In genomic region chr1:27590917-27591508, GRCh38 we compare ENCODE assay signal across 1 cellular context.
TF ChIP-seq lines count a peak whose summit lies in the region.

No MANE protein-coding gene starts in this region.

TF ChIP-seq in SK-N-SH treated with all-trans-retinoic acid at 6 μM for 48 hours, 23 proteins besides CTCF, POLR2A, EP300 and RAD21 (continued from another document):
- TF ChIP-seq PATZ1 (CRISPR knock-in tag; IDR thresholded peaks at IDR 0.05; ENCODE audit: borderline replicate concordance) (no peak), SNAI2 (CRISPR knock-in tag; IDR thresholded peaks at IDR 0.05) (no peak), CSRNP3 (CRISPR knock-in tag; IDR thresholded peaks at IDR 0.05) (no peak), ZFP30 (CRISPR knock-in tag; IDR thresholded peaks at IDR 0.05) (no peak), ZFP3 (CRISPR knock-in tag; IDR thresholded peaks at IDR 0.05) (no peak), ESRRG (CRISPR knock-in tag; IDR thresholded peaks at IDR 0.05) (no peak), PPARA (CRISPR knock-in tag; IDR thresholded peaks at IDR 0.05; ENCODE audit: borderline replicate concordance) (no peak)
